15 cellular contexts compared by ENCODE assay signal in genomic region chr14:77104393-77104792, GRCh38. TPM values are rescaled to one million over a fixed set of nuclear protein-coding genes. Genes with fewer than 3 reads are reported as not detected.
DNase-seq lines count a peak whose midpoint lies in the region; ATAC-seq and TF ChIP-seq lines count a peak whose summit lies in the region.
"Had no signal": no experiment of that assay in that cellular context is flagged by ENCODE, and none has a peak within 500 bp of the region (broad histone marks: within the 10 kb centered on the region; RNA-seq: fewer than 3 reads in every experiment).

No MANE protein-coding gene starts in this region.

- TF ChIP-seq CTCF in endothelial cell (IDR thresholded peaks at IDR 0.05; ENCODE audit: unreplicated experiment): no peak
- no peak for TF ChIP-seq CTCF in neural crest cell (conservative IDR thresholded peaks at IDR 0.05)
- no peak for TF ChIP-seq CTCF in tibial artery (IDR thresholded peaks at IDR 0.05)

- no peak overlapping the region for H3K4me3 ChIP-seq in tibial artery

- H3K36me3 ChIP-seq in tibial artery: peaks cover 17 to 30% (median 27%) of the 10 kb centered on the region in 3 donors

- peaks cover 0 to 90% (median 71%) of the 10 kb centered on the region in 4 donors for H3K4me1 ChIP-seq in tibial artery

- H3K4me1 Mint-ChIP-seq in endothelial cell (ENCODE audit: unreplicated experiment): peaks cover 85% of the 10 kb centered on the region
- H3K4me1 Mint-ChIP-seq in neural crest cell: peaks cover 84% of the 10 kb centered on the region

- no peaks in the 10 kb centered on the region for H3K9me3 ChIP-seq in tibial artery

- DNase-seq in endothelial cell (ENCODE audit: low spot score) (no peak), neural crest cell (ENCODE audit: low read depth, low spot score) (no peak), tibial artery (no peak), DMS114 treated with DMSO at 0.1 percent for 48 hours (lab: John Stamatoyannopoulos, UW; ENCODE audit: unreplicated experiment) (no peak)
- DNase-seq: activated CD4-positive, alpha-beta T cell treated with anti-CD3 and anti-CD28 coated beads for 4 hours; activated effector memory CD4-positive, alpha-beta T cell treated with anti-CD3 and anti-CD28 coated beads, Interleukin-2, amount 50 U/mL, for 16 hours; DMS 273 treated with DMSO at 0.1 percent for 48 hours; immature natural killer cell; MV-4-11; NCI-H510A treated with DMSO at 0.1 percent for 48 hours; stimulated activated naive CD8-positive, alpha-beta T cell treated with anti-CD3 and anti-CD28 coated beads, Interleukin-15, amount 100 ng/mL, for 72 hours had no signal

- H3K36me3 Mint-ChIP-seq in endothelial cell (ENCODE audit: low read depth, unreplicated experiment): peaks cover 17% of the 10 kb centered on the region
- H3K36me3 Mint-ChIP-seq in neural crest cell (ENCODE audit: low read depth): peaks cover 15% of the 10 kb centered on the region

- H3K27ac Mint-ChIP-seq in endothelial cell (ENCODE audit: unreplicated experiment): peak overlapping the region; percentile 80
- no peak overlapping the region for H3K27ac Mint-ChIP-seq in neural crest cell (ENCODE audit: unreplicated experiment)
- H3K27ac Mint-ChIP-seq: stimulated activated naive CD8-positive, alpha-beta T cell treated with anti-CD3 and anti-CD28 coated beads, Interleukin-15, amount 100 ng/mL, for 72 hours had no signal

- H3K4me3 Mint-ChIP-seq in endothelial cell (ENCODE audit: unreplicated experiment): peak overlapping the region; percentile 12
- peak overlapping the region; percentile 39 for H3K4me3 Mint-ChIP-seq in neural crest cell
- H3K4me3 Mint-ChIP-seq: immature natural killer cell; stimulated activated naive CD8-positive, alpha-beta T cell treated with anti-CD3 and anti-CD28 coated beads, Interleukin-15, amount 100 ng/mL, for 72 hours had no signal

- H3K27ac ChIP-seq in angular gyrus (ENCODE audit: low read depth, low read length) (peak overlapping the region; percentile 97), tibial artery (peak overlapping the region; percentile 77 to 98)

- no peak for ATAC-seq in HG03342 (IDR thresholded peaks at IDR 0.05; ENCODE audit: unreplicated experiment)
- ATAC-seq in GM18873 (IDR thresholded peaks at IDR 0.05; ENCODE audit: low FRiP score, unreplicated experiment): no peak
- ATAC-seq: stimulated activated naive CD8-positive, alpha-beta T cell treated with anti-CD3 and anti-CD28 coated beads, Interleukin-15, amount 100 ng/mL, for 72 hours had no signal

- intact Hi-C loops in tibial artery (cut with DNase I; ENCODE audit: low total_unique reads): no loop called here

- H3K27me3 Mint-ChIP-seq in endothelial cell (ENCODE audit: unreplicated experiment) (peaks cover 5% of the 10 kb centered on the region), neural crest cell (ENCODE audit: low read depth) (no peaks in the 10 kb centered on the region)
- H3K27me3 Mint-ChIP-seq: stimulated activated naive CD8-positive, alpha-beta T cell treated with anti-CD3 and anti-CD28 coated beads, Interleukin-15, amount 100 ng/mL, for 72 hours had no signal

- no peaks in the 10 kb centered on the region for H3K27me3 ChIP-seq in tibial artery

- H3K9me3 Mint-ChIP-seq in endothelial cell (ENCODE audit: unreplicated experiment): no peaks in the 10 kb centered on the region
- no peaks in the 10 kb centered on the region for H3K9me3 Mint-ChIP-seq in neural crest cell
- H3K9me3 Mint-ChIP-seq: immature natural killer cell; stimulated activated naive CD8-positive, alpha-beta T cell treated with anti-CD3 and anti-CD28 coated beads, Interleukin-15, amount 100 ng/mL, for 72 hours had no signal

RNA-seq across cellular contexts. Expression of gene CIPC, which starts 6.3 kb away (rescaled TPM):
- total RNA-seq in endothelial cell (ENCODE audit: unreplicated experiment) (42.4 TPM), neural crest cell (28.7 and 29.8 TPM in 2 replicates)

RNA-seq across cellular contexts. Expression of gene ZDHHC22, which starts 37.2 kb away (rescaled TPM):
- 12.0 TPM for total RNA-seq in endothelial cell (ENCODE audit: unreplicated experiment)
- 5.6 and 5.9 TPM in 2 replicates for total RNA-seq in neural crest cell
- total RNA-seq: mesenteric fat pad had no signal
